In the genomic region with DNA sequence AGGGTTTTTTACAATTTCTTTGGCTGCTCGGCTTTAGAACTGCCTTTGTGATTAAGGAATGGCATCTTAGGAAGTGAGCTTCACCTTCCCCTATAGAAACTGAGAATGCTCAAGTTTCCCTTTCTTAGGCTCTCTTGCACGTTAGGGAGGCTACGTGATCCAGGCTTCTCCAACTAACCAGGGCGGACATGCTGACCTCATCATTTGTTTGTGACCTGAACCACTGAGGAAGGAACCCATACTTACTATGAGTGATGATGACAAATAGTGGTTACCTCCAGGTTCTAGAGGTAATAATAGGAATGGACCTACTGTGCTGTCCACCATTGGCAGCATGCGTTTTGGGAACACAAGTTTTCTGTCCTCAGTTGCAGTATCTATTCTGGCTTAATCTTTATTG, we compare ENCODE assay signal across 35 cellular contexts.
"Had no signal": no experiment of that assay in that cellular context is flagged by ENCODE, and none has a peak within 500 bp of the region (broad histone marks: within the 10 kb centered on the region; RNA-seq: fewer than 3 reads in every experiment).

No MANE protein-coding gene starts in this region.

- DNase-seq: Karpas-422, Kasumi-1, MG63, MM.1S, MV-4-11, NCI-H1048, NCI-H1092, NCI-H1092 treated with DMSO at 0.1 percent for 48 hours, NCI-H1105, NCI-H1105 treated with DMSO at 0.1 percent for 48 hours, NCI-H1417, NCI-H1417 treated with DMSO at 0.1 percent for 48 hours, NCI-H1436, NCI-H1436 treated with DMSO at 0.1 percent for 48 hours, NCI-H146, NCI-H1694, NCI-H1694 treated with DMSO at 0.1 percent for 48 hours, NCI-H187, NCI-H187 treated with DMSO at 0.1 percent for 48 hours, NCI-H1930, NCI-H2029, NCI-H2029 treated with DMSO at 0.1 percent for 48 hours, NCI-H2081, NCI-H2081 treated with DMSO at 0.1 percent for 48 hours, NCI-H2107, NCI-H2171, NCI-H2171 treated with DMSO at 0.1 percent for 48 hours, NCI-H2227 treated with DMSO at 0.1 percent for 48 hours, NCI-H226, NCI-H345, NCI-H446, NCI-H446 treated with DMSO at 0.1 percent for 48 hours, NCI-H510A, NCI-H510A treated with DMSO at 0.1 percent for 48 hours, NCI-H524 had no signal

- H3K36me3 ChIP-seq: MG63 had no signal

- H3K9me3 ChIP-seq: MG63 had no signal

- H3K4me3 ChIP-seq: MG63 had no signal

- H3K27me3 ChIP-seq: MG63 had no signal
